In the genomic region with DNA sequence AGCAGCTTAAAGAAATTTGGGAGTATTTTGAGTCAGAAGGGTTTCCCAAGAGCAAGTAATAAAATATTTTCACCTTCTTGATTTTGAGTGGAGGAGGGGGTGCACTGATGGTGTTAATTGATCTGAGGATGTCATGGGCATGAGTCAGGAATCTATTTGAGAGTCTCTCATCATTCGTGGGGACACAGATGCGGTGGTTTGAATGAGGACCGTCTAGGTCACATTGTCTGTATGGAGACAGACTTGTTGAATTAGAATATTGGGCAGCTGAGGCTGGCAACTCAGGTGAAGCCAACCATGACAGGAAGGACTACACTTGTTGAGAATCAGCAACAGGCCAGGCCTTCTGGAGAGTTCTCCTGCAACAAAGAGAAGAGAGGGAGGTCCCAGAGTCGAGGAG, we compare ENCODE assay signal across 22 cellular contexts.
"Had no signal": no experiment of that assay in that cellular context is flagged by ENCODE, and none has a peak within 500 bp of the region (broad histone marks: within the 10 kb centered on the region; RNA-seq: fewer than 3 reads in every experiment).

No MANE protein-coding gene starts in this region.

- ATAC-seq: activated naive CD8-positive, alpha-beta T cell treated with anti-CD3 and anti-CD28 coated beads, Interleukin-2, amount 50 U/mL, for 24 hours; activated T-cell treated with anti-CD3 and anti-CD28 coated beads, Interleukin-2, amount 50 U/mL, for 4 hours; activated T-helper 17 cell treated with anti-CD3 and anti-CD28 coated beads, Interleukin-2, amount 50 U/mL, for 72 hours; mucosa of descending colon; T-helper 17 cell had no signal

- H3K4me1 ChIP-seq: esophagus squamous epithelium, left ventricle myocardium inferior, right atrium auricular region, suprapubic skin, tibial nerve had no signal

- DNase-seq: activated CD4-positive, alpha-beta memory T cell treated with anti-CD3 and anti-CD28 coated beads, Interleukin-2, amount 10 ng/mL, durations not matched to agents 7 days and 5 days; activated CD4-positive, alpha-beta T cell treated with anti-CD3 and anti-CD28 coated beads, Interleukin-2, amount 10 ng/mL, durations not matched to agents 7 days and 5 days; activated CD4-positive, CD25-positive, alpha-beta regulatory T cell treated with anti-CD3 and anti-CD28 coated beads, Interleukin-2, amount 50 U/mL, for 72 hours; activated CD8-positive, alpha-beta memory T cell treated with anti-CD3 and anti-CD28 coated beads, Interleukin-2, amount 50 U/mL, for 48 hours; activated gamma-delta T cell treated with Interleukin-2 at 50 U/mL for 16 hours; activated naive CD8-positive, alpha-beta T cell treated with anti-CD3 and anti-CD28 coated beads, Interleukin-2, amount 50 U/mL, for 24 hours; activated T-cell treated with anti-CD3 and anti-CD28 coated beads, Interleukin-2, amount 50 U/mL, for 4 hours; amygdala; central memory CD4-positive, alpha-beta T cell; esophagus squamous epithelium; left ventricle myocardium inferior; mucosa of descending colon; naive B cell; stimulated activated CD4-positive, alpha-beta T cell treated with anti-CD3 and anti-CD28 coated beads, Interleukin-15, amount 100 ng/mL, for 24 hours; stimulated activated naive CD4-positive, alpha-beta T cell; T-helper 17 cell; T1000 had no signal

- H3K9me3 ChIP-seq: esophagus squamous epithelium, left ventricle myocardium inferior, mucosa of descending colon, right atrium auricular region, suprapubic skin, tibial nerve had no signal

- H3K27me3 ChIP-seq: esophagus squamous epithelium, right atrium auricular region, suprapubic skin, tibial nerve had no signal

- H3K27ac ChIP-seq: esophagus squamous epithelium, left ventricle myocardium inferior, right atrium auricular region, suprapubic skin, tibial nerve had no signal

- H3K4me3 ChIP-seq: esophagus squamous epithelium, left ventricle myocardium inferior, lung, mucosa of descending colon, right atrium auricular region, suprapubic skin, tibial nerve had no signal
